In genomic region chr11:45176996-45177395, GRCh38 we compare ENCODE assay signal across 18 cellular contexts. TPM values are rescaled to one million over a fixed set of nuclear protein-coding genes. Genes with fewer than 3 reads are reported as not detected.
DNase-seq lines count a peak whose midpoint lies in the region; TF ChIP-seq lines count a peak whose summit lies in the region.
"Had no signal": no experiment of that assay in that cellular context is flagged by ENCODE, and none has a peak within 500 bp of the region (broad histone marks: within the 10 kb centered on the region; RNA-seq: fewer than 3 reads in every experiment).

No MANE protein-coding gene starts in this region.

- peaks cover 0 to 3% (median 0%) of the 10 kb centered on the region in 3 donors for H3K27me3 ChIP-seq in stomach

- H3K9me3 ChIP-seq in HEK293 (ENCODE audit: control insufficient read depth, insufficient read depth, low read depth, low read length) = no peaks in the 10 kb centered on the region
- no peaks in the 10 kb centered on the region for H3K9me3 ChIP-seq in stomach
- H3K9me3 ChIP-seq: SJSA1 had no signal

- CTCF ChIA-PET in HEK293 (lab: Yijun Ruan, JAX) = no interaction called here

- DNase-seq in NCI-H82 (lab: John Stamatoyannopoulos, UW) (peak; percentile 15), NCI-H82 treated with DMSO at 0.1 percent for 48 hours (lab: John Stamatoyannopoulos, UW; ENCODE audit: unreplicated experiment) (no peak), NCI-H446 (lab: John Stamatoyannopoulos, UW) (peak; percentile 62 to 88), stomach (peak; percentile 40), NAMALWA (ENCODE audit: low spot score) (no peak), AML-193 (lab: John Stamatoyannopoulos, UW) (no peak)
- DNase-seq: activated CD4-positive, CD25-positive, alpha-beta regulatory T cell; activated CD8-positive, alpha-beta T cell treated with anti-CD3 and anti-CD28 coated beads for 36 hours; activated naive CD4-positive, alpha-beta T cell treated with anti-CD3 and anti-CD28 coated beads for 36 hours; activated T-cell treated with anti-CD3 and anti-CD28 coated beads, Interleukin-2, amount 50 U/mL, for 24 hours; CD8-positive, alpha-beta T cell; effector memory CD8-positive, alpha-beta T cell; midbrain; NCI-H774; nephron progenitor cell; stimulated activated CD8-positive, alpha-beta memory T cell treated with anti-CD3 and anti-CD28 coated beads, Interleukin-4, amount 100 ng/mL, for 48 hours had no signal

- no peak for TF ChIP-seq CTCF in HEK293 (tag by site-specific recombination; IDR thresholded peaks at IDR 0.05)
- TF ChIP-seq CTCF in stomach (IDR thresholded peaks at IDR 0.05) = no peak

- intact Hi-C loops in stomach (cut with DNase I; ENCODE audit: low total_unique reads) = no loop called here

- no peak for TF ChIP-seq EP300 in stomach (IDR thresholded peaks at IDR 0.05)

- WGBS in stomach, 5 donors = 32 to 70% (median 40%) methylated on average over 1 of the region's 1 CpG; no CpG with 5 or more reads in 1 of the 5 donors

- H3K4me3 ChIP-seq in HEK293 (ENCODE audit: low read depth, low read length) (no peak overlapping the region), stomach (no peak overlapping the region)
- H3K4me3 ChIP-seq: SJSA1 had no signal

- H3K36me3 ChIP-seq in HEK293 (ENCODE audit: control insufficient read depth in 2 of 2, insufficient read depth in 1 of 2, low read length in 2 of 2) = no peaks in the 10 kb centered on the region
- H3K36me3 ChIP-seq in stomach = no peaks in the 10 kb centered on the region
- H3K36me3 ChIP-seq: SJSA1 had no signal

- H3K4me1 ChIP-seq in HEK293 (ENCODE audit: control insufficient read depth, insufficient read depth, low read length) = no peaks in the 10 kb centered on the region
- peaks cover 21 to 39% (median 27%) of the 10 kb centered on the region in 4 donors for H3K4me1 ChIP-seq in stomach

- no peak overlapping the region for H3K27ac ChIP-seq in HEK293 (ENCODE audit: extremely low read depth, low read depth, low read length)
- no peak overlapping the region for H3K27ac ChIP-seq in stomach
- H3K27ac ChIP-seq: SJSA1 had no signal

- POLR2A ChIA-PET in HEK293 (lab: Yijun Ruan, JAX) = no interaction called here

- no peak for TF ChIP-seq POLR2A in stomach (IDR thresholded peaks at IDR 0.05)

TF ChIP-seq in HEK293, 187 proteins besides CTCF, POLR2A, EP300 and RAD21:
- TF ChIP-seq ZNF169 (tag by site-specific recombination; IDR thresholded peaks at IDR 0.05) = no peak
- TF ChIP-seq ZBTB20 (tag by site-specific recombination; IDR thresholded peaks at IDR 0.05) = peak; percentile 64
TF ChIP-seq in HEK293: peak in this region for 1.

RNA-seq across cellular contexts. Expression of gene PRDM11, which starts 30.6 kb away (rescaled TPM):
- total RNA-seq in stomach = 100 to 1,000 TPM in 1 of 5 donors, 10 to 100 TPM in 3, 1 to 10 TPM in 1; 4.5 to 139 (median 14.2) TPM
- polyA plus RNA-seq in stomach = 1 to 10 TPM; 1.2 to 3.5 (median 2.6) TPM

Comparison
In these comparisons a context has a peak if more than half of its experiments do, and no peak if none do; other contexts are left out.
1. DNase-seq: peak in NCI-H82 (single experiment), NCI-H446 (2 of 2) and stomach (single experiment); none in NCI-H82 treated with DMSO at 0.1 percent for 48 hours (single experiment), NAMALWA (single experiment) and AML-193 (0 of 2).